17 cellular contexts compared by ENCODE assay signal in the genomic region with DNA sequence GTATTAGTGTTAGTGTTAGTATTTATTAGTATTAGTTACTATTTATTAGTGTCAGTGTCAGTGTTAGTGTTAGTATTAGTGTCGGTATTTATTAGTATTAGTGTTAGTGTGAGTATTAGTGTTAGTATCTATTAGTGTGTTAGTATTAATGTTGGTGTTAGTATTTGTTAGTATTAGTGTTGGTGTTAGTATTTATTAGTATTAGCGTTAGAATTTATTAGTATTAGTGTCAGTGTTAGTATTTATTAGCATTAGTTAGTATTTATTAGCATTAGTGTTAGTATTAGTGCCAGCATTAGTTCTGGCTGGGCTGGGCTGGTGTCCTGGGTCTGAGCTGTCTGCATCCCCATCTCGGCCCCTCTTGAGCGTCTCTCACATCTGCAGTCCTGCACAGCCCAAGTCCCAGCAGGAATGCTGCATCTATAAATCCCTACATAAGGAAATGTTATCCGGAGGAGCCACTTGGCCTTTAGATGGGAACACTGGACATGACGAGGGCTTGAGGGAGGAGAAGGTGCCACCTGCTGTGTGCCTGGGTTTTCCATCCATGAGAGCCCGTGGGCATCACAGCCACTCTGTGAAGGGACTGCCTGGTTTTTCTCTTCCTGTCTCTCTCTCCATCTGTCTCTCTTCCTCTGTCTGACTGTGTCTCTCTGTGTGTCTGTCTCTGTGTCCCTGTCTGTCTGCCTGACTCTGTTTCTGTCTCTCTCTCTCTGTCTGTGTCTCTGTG. TPM values are rescaled to one million over a fixed set of nuclear protein-coding genes. Genes with fewer than 3 reads are reported as not detected.
A peak's percentile ranks its signal among the peaks of the same experiment; 100 is the strongest.
DNase-seq lines count a peak whose midpoint lies in the region; ATAC-seq and TF ChIP-seq lines count a peak whose summit lies in the region.
"Had no signal": no experiment of that assay in that cellular context is flagged by ENCODE, and none has a peak within 500 bp of the region (broad histone marks: within the 10 kb centered on the region; RNA-seq: fewer than 3 reads in every experiment).

No MANE protein-coding gene starts in this region.

- CTCF ChIA-PET in WTC11 (lab: Charles Lee) = no interaction called here
- CTCF ChIA-PET in naive thymus-derived CD4-positive, alpha-beta T cell (lab: Charles Lee) = no interaction called here

- H3K4me1 Mint-ChIP-seq in HFFc6 (ENCODE audit: low read depth) (peaks cover 86% of the 10 kb centered on the region), WTC11 (no peaks in the 10 kb centered on the region)
- H3K4me1 Mint-ChIP-seq in naive thymus-derived CD4-positive, alpha-beta T cell = no peaks in the 10 kb centered on the region

- no peak overlapping the region for H3K4me3 ChIP-seq in naive thymus-derived CD4-positive, alpha-beta T cell (ENCODE audit: low read length)
- H3K4me3 ChIP-seq: BLaER1 treated with 17β-estradiol and CSF1 and Interleukin-3, amounts not matched to agents 10 nM and 100 nM; pancreas; skin epidermis had no signal

- peaks cover 18% of the 10 kb centered on the region for H3K36me3 Mint-ChIP-seq in HFFc6 (ENCODE audit: low read depth)
- H3K36me3 Mint-ChIP-seq in WTC11 = no peaks in the 10 kb centered on the region
- H3K36me3 Mint-ChIP-seq in naive thymus-derived CD4-positive, alpha-beta T cell = no peaks in the 10 kb centered on the region

- H3K27me3 Mint-ChIP-seq in HFFc6 (ENCODE audit: insufficient read depth) (peaks cover 23% of the 10 kb centered on the region), WTC11 (ENCODE audit: low read depth) (no peaks in the 10 kb centered on the region)
- peaks cover 0 to 30% (median 24%) of the 10 kb centered on the region in 5 donors for H3K27me3 Mint-ChIP-seq in naive thymus-derived CD4-positive, alpha-beta T cell

- H3K9me3 Mint-ChIP-seq in HFFc6 (no peaks in the 10 kb centered on the region; the same call in 1 of the 2 replicates), WTC11 (peaks cover 14% of the 10 kb centered on the region)
- H3K9me3 Mint-ChIP-seq in naive thymus-derived CD4-positive, alpha-beta T cell = peaks cover 0 to 20% (median under 1%) of the 10 kb centered on the region in 11 donors
- H3K9me3 Mint-ChIP-seq: type B pancreatic cell had no signal

- peak overlapping the region; percentile 62 for H3K27ac Mint-ChIP-seq in HFFc6
- H3K27ac Mint-ChIP-seq in WTC11 = no peak overlapping the region
- H3K27ac Mint-ChIP-seq in naive thymus-derived CD4-positive, alpha-beta T cell = no peak overlapping the region
- H3K27ac Mint-ChIP-seq: type B pancreatic cell had no signal

- no peaks in the 10 kb centered on the region for H3K36me3 ChIP-seq in naive thymus-derived CD4-positive, alpha-beta T cell (ENCODE audit: control insufficient read depth in 2 of 3, insufficient read depth in 3 of 3, low read length in 3 of 3)
- H3K36me3 ChIP-seq: BLaER1 treated with 17β-estradiol and CSF1 and Interleukin-3, amounts not matched to agents 10 nM and 100 nM; pancreas had no signal

- H3K4me1 ChIP-seq in naive thymus-derived CD4-positive, alpha-beta T cell (ENCODE audit: control insufficient read depth in 2 of 2, insufficient read depth in 2 of 2, low read length in 2 of 2) = no peaks in the 10 kb centered on the region
- H3K4me1 ChIP-seq: pancreas had no signal

- ATAC-seq in WTC11 = no peak
- peak; percentile 31 for ATAC-seq in naive thymus-derived CD4-positive, alpha-beta T cell
- no peak for ATAC-seq in GM18498 (IDR thresholded peaks at IDR 0.05; ENCODE audit: unreplicated experiment)
- ATAC-seq: left ventricle myocardium superior, pancreas had no signal

- peaks cover 0 to 7% (median 0%) of the 10 kb centered on the region in 3 experiments for H3K9me3 ChIP-seq in naive thymus-derived CD4-positive, alpha-beta T cell (ENCODE audit: control insufficient read depth in 2 of 3, low read length in 3 of 3)
- H3K9me3 ChIP-seq: pancreas had no signal

- H3K27ac ChIP-seq in naive thymus-derived CD4-positive, alpha-beta T cell (ENCODE audit: low read depth, low read length) = no peak overlapping the region
- H3K27ac ChIP-seq: BLaER1 treated with 17β-estradiol and CSF1 and Interleukin-3, amounts not matched to agents 10 nM and 100 nM; epithelial cell of prostate; pancreas had no signal

- TF ChIP-seq CTCF in HFFc6 (IDR thresholded peaks at IDR 0.05) = no peak
- TF ChIP-seq CTCF in WTC11 (IDR thresholded peaks at IDR 0.05) = no peak
- no peak for TF ChIP-seq CTCF in GM20000 (IDR thresholded peaks at IDR 0.05; ENCODE audit: extremely low read depth, missing control alignments)

- H3K4me3 Mint-ChIP-seq in HFFc6 (peak overlapping the region; percentile 5), WTC11 (no peak overlapping the region)
- H3K4me3 Mint-ChIP-seq in naive thymus-derived CD4-positive, alpha-beta T cell = no peak overlapping the region
- H3K4me3 Mint-ChIP-seq: type B pancreatic cell had no signal

- DNase-seq in EH (ENCODE audit: low read depth) (peak; percentile 27), HFFc6 (no peak), WTC11 (ENCODE audit: low spot score) (no peak), GM20000 (ENCODE audit: low spot score) (no peak), NCI-H524 treated with DMSO at 0.1 percent for 48 hours (lab: John Stamatoyannopoulos, UW) (no peak)
- DNase-seq in naive thymus-derived CD4-positive, alpha-beta T cell = peak in 4 of 9 donors; percentile 8 to 26 (median 17)
- no peak for DNase-seq in activated effector memory CD4-positive, alpha-beta T cell treated with Interleukin-2 at 50 U/mL for 16 hours
- DNase-seq: activated CD4-positive, alpha-beta T cell treated with anti-CD3 and anti-CD28 coated beads, Interleukin-2, amount 50 U/mL, for 48 hours; activated gamma-delta T cell treated with Interleukin-2 at 50 U/mL for 16 hours; left ventricle myocardium superior; NCI-H1105; pancreas had no signal

- H3K27me3 ChIP-seq in naive thymus-derived CD4-positive, alpha-beta T cell (ENCODE audit: control insufficient read depth in 2 of 2, insufficient read depth in 2 of 2, low read length in 2 of 2) = no peaks in the 10 kb centered on the region
- H3K27me3 ChIP-seq: pancreas had no signal

- POLR2A ChIA-PET in WTC11 (lab: Charles Lee) = no interaction called here
- POLR2A ChIA-PET in naive thymus-derived CD4-positive, alpha-beta T cell (lab: Charles Lee) = no interaction called here

- intact Hi-C loops in naive thymus-derived CD4-positive, alpha-beta T cell (cut with micrococcal nuclease) = no loop called here

TF ChIP-seq in WTC11, 78 proteins besides CTCF, POLR2A, EP300 and RAD21:
- TF ChIP-seq, protein P1, sequence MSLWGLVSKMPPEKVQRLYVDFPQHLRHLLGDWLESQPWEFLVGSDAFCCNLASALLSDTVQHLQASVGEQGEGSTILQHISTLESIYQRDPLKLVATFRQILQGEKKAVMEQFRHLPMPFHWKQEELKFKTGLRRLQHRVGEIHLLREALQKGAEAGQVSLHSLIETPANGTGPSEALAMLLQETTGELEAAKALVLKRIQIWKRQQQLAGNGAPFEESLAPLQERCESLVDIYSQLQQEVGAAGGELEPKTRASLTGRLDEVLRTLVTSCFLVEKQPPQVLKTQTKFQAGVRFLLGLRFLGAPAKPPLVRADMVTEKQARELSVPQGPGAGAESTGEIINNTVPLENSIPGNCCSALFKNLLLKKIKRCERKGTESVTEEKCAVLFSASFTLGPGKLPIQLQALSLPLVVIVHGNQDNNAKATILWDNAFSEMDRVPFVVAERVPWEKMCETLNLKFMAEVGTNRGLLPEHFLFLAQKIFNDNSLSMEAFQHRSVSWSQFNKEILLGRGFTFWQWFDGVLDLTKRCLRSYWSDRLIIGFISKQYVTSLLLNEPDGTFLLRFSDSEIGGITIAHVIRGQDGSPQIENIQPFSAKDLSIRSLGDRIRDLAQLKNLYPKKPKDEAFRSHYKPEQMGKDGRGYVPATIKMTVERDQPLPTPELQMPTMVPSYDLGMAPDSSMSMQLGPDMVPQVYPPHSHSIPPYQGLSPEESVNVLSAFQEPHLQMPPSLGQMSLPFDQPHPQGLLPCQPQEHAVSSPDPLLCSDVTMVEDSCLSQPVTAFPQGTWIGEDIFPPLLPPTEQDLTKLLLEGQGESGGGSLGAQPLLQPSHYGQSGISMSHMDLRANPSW (CRISPR knock-in tag; conservative IDR thresholded peaks at IDR 0.05; ENCODE audit: low read depth) = no peak
- TF ChIP-seq GABPB1 (CRISPR knock-in tag; IDR thresholded peaks at IDR 0.05) (no peak), EMX1 (CRISPR knock-in tag; IDR thresholded peaks at IDR 0.05) (no peak), JUN (CRISPR knock-in tag; IDR thresholded peaks at IDR 0.05) (no peak), ZNF263 (CRISPR knock-in tag; IDR thresholded peaks at IDR 0.05; ENCODE audit: low read depth) (no peak), ZNF138 (CRISPR knock-in tag; conservative IDR thresholded peaks at IDR 0.05) (no peak)
- TF ChIP-seq, protein P2, sequence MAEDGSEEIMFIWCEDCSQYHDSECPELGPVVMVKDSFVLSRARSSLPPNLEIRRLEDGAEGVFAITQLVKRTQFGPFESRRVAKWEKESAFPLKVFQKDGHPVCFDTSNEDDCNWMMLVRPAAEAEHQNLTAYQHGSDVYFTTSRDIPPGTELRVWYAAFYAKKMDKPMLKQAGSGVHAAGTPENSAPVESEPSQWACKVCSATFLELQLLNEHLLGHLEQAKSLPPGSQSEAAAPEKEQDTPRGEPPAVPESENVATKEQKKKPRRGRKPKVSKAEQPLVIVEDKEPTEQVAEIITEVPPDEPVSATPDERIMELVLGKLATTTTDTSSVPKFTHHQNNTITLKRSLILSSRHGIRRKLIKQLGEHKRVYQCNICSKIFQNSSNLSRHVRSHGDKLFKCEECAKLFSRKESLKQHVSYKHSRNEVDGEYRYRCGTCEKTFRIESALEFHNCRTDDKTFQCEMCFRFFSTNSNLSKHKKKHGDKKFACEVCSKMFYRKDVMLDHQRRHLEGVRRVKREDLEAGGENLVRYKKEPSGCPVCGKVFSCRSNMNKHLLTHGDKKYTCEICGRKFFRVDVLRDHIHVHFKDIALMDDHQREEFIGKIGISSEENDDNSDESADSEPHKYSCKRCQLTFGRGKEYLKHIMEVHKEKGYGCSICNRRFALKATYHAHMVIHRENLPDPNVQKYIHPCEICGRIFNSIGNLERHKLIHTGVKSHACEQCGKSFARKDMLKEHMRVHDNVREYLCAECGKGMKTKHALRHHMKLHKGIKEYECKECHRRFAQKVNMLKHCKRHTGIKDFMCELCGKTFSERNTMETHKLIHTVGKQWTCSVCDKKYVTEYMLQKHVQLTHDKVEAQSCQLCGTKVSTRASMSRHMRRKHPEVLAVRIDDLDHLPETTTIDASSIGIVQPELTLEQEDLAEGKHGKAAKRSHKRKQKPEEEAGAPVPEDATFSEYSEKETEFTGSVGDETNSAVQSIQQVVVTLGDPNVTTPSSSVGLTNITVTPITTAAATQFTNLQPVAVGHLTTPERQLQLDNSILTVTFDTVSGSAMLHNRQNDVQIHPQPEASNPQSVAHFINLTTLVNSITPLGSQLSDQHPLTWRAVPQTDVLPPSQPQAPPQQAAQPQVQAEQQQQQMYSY (CRISPR knock-in tag; IDR thresholded peaks at IDR 0.05) = peak; percentile 39; the same call in 1 of the 2 replicates

RNA-seq across cellular contexts. Expression of a gene that starts 33.6 kb away (rescaled TPM):
- 100 to 1,000 TPM; 127 to 146 (median 137) TPM for total RNA-seq in HFFc6 (2021; fragmentation: NEBNext Ultra II Directional; extraction: Animal tissue kit (Norgen Biotek cat#: 25700))
- 4.1 to 5.7 TPM (median 5.1 TPM) in 3 replicates for total RNA-seq in WTC11 (2021)
- not detected for total RNA-seq in naive thymus-derived CD4-positive, alpha-beta T cell
- polyA plus RNA-seq in naive thymus-derived CD4-positive, alpha-beta T cell = not detected

Comparison
In these comparisons a context has a peak if more than half of its experiments do, and no peak if none do; other contexts are left out.
1. RNA of a gene that starts 33.6 kb away (total RNA-seq): 127 to 146 TPM in HFFc6; 4.1 to 5.7 TPM in WTC11 and not detected in naive thymus-derived CD4-positive, alpha-beta T cell; every median in the first group is over 10 times any median in the second.